ENCODE assay signal across 1 cellular context in the genomic region with DNA sequence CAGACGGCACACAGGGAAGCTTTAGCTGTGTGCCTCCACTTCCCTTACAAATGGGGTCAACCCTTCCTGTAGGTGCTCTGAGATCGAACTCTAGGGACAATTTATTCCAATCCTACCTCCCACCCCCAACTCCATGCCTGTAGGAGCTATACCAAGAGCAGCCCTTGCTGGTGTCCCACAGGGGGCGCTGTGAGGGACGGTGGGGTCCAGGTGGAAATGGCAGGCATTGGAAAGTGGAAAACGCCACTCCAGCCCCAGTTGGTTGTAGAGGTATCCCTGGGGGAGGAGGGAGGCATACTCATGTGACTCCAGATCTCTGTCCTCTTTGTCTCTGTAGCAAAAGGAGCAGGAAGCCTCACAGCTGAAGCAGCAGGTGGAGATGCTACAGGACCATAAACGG.
A peak's percentile ranks its signal among the peaks of the same experiment; 100 is the strongest.
TF ChIP-seq lines count a peak whose summit lies in the region.

No MANE protein-coding gene starts in this region.

TF ChIP-seq in K562, 482 proteins besides CTCF, POLR2A, EP300 and RAD21:
- TF ChIP-seq, protein P1, sequence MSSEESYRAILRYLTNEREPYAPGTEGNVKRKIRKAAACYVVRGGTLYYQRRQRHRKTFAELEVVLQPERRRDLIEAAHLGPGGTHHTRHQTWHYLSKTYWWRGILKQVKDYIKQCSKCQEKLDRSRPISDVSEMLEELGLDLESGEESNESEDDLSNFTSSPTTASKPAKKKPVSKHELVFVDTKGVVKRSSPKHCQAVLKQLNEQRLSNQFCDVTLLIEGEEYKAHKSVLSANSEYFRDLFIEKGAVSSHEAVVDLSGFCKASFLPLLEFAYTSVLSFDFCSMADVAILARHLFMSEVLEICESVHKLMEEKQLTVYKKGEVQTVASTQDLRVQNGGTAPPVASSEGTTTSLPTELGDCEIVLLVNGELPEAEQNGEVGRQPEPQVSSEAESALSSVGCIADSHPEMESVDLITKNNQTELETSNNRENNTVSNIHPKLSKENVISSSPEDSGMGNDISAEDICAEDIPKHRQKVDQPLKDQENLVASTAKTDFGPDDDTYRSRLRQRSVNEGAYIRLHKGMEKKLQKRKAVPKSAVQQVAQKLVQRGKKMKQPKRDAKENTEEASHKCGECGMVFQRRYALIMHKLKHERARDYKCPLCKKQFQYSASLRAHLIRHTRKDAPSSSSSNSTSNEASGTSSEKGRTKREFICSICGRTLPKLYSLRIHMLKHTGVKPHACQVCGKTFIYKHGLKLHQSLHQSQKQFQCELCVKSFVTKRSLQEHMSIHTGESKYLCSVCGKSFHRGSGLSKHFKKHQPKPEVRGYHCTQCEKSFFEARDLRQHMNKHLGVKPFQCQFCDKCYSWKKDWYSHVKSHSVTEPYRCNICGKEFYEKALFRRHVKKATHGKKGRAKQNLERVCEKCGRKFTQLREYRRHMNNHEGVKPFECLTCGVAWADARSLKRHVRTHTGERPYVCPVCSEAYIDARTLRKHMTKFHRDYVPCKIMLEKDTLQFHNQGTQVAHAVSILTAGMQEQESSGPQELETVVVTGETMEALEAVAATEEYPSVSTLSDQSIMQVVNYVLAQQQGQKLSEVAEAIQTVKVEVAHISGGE (CRISPR knock-in tag; IDR thresholded peaks at IDR 0.05) = no peak
- TF ChIP-seq, protein P2, sequence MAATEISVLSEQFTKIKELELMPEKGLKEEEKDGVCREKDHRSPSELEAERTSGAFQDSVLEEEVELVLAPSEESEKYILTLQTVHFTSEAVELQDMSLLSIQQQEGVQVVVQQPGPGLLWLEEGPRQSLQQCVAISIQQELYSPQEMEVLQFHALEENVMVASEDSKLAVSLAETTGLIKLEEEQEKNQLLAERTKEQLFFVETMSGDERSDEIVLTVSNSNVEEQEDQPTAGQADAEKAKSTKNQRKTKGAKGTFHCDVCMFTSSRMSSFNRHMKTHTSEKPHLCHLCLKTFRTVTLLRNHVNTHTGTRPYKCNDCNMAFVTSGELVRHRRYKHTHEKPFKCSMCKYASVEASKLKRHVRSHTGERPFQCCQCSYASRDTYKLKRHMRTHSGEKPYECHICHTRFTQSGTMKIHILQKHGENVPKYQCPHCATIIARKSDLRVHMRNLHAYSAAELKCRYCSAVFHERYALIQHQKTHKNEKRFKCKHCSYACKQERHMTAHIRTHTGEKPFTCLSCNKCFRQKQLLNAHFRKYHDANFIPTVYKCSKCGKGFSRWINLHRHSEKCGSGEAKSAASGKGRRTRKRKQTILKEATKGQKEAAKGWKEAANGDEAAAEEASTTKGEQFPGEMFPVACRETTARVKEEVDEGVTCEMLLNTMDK (IDR thresholded peaks at IDR 0.05; ENCODE audit: borderline replicate concordance, insufficient read depth, low read depth, low read length, poor library complexity, severe bottlenecking) = peak; percentile 52
